ENCODE assay signal across 15 cellular contexts in genomic region chr1:7410156-7410555, GRCh38.
"Had no signal": no experiment of that assay in that cellular context is flagged by ENCODE, and none has a peak within 500 bp of the region (broad histone marks: within the 10 kb centered on the region; RNA-seq: fewer than 3 reads in every experiment).

No MANE protein-coding gene starts in this region.

- H3K27me3 ChIP-seq: dorsolateral prefrontal cortex, heart left ventricle, neural progenitor cell, tibial nerve had no signal

- H3K4me3 ChIP-seq: dorsolateral prefrontal cortex, heart left ventricle, neural progenitor cell, tibial nerve had no signal

- ATAC-seq: heart left ventricle; stimulated activated naive B cell treated with anti-CD40 and anti-IgM and Interleukin-4, amounts not matched to agents 10 μg/mL and 1 μg/mL and 100 μg/mL, for 72 hours; T-helper 17 cell had no signal

- H3K36me3 Mint-ChIP-seq: brain; neural progenitor cell; stimulated activated naive B cell treated with anti-CD40 and anti-IgM and Interleukin-4, amounts not matched to agents 10 μg/mL and 1 μg/mL and 100 μg/mL, for 72 hours had no signal

- H3K9me3 Mint-ChIP-seq: activated B cell treated with CpG ODN at 0.5 μM for 24 hours; activated CD4-positive, alpha-beta T cell treated with anti-CD3 and anti-CD28 coated beads, Interleukin-2, amount 10 ng/mL, durations not matched to agents 7 days and 5 days; activated T-helper 1 cell treated with anti-CD3 and anti-CD28 coated beads, Interleukin-12 subunit alpha, Interleukin-12 subunit beta, Interleukin-2, Interleukin-4 antibody, amounts not matched to agents 30 ng/mL and 10 ng/mL and 1 ng/mL, durations not matched to agents 14 hours and 24 hours and 36 hours; neural progenitor cell; stimulated activated naive B cell treated with anti-CD40 and anti-IgM and Interleukin-4, amounts not matched to agents 10 μg/mL and 1 μg/mL and 100 μg/mL, for 72 hours had no signal

- H3K4me1 ChIP-seq: heart left ventricle, neural progenitor cell, tibial nerve had no signal

- H3K36me3 ChIP-seq: heart left ventricle, neural progenitor cell, tibial nerve had no signal

- H3K27ac Mint-ChIP-seq: activated B cell treated with CpG ODN at 0.5 μM for 24 hours; activated CD4-positive, alpha-beta T cell treated with anti-CD3 and anti-CD28 coated beads, Interleukin-2, amount 10 ng/mL, durations not matched to agents 7 days and 5 days; activated T-helper 1 cell treated with anti-CD3 and anti-CD28 coated beads, Interleukin-12 subunit alpha, Interleukin-12 subunit beta, Interleukin-2, Interleukin-4 antibody, amounts not matched to agents 30 ng/mL and 10 ng/mL and 1 ng/mL, durations not matched to agents 14 hours and 24 hours and 36 hours; brain; neural progenitor cell; stimulated activated naive B cell treated with anti-CD40 and anti-IgM and Interleukin-4, amounts not matched to agents 10 μg/mL and 1 μg/mL and 100 μg/mL, for 72 hours; T-helper 17 cell had no signal

- H3K27ac ChIP-seq: dorsolateral prefrontal cortex, heart left ventricle, neural progenitor cell, tibial nerve had no signal

- H3K4me1 Mint-ChIP-seq: activated B cell treated with CpG ODN at 0.5 μM for 24 hours; activated CD4-positive, alpha-beta T cell treated with anti-CD3 and anti-CD28 coated beads, Interleukin-2, amount 10 ng/mL, durations not matched to agents 7 days and 5 days; brain; neural progenitor cell; stimulated activated naive B cell treated with anti-CD40 and anti-IgM and Interleukin-4, amounts not matched to agents 10 μg/mL and 1 μg/mL and 100 μg/mL, for 72 hours; T-helper 17 cell had no signal

- DNase-seq: activated B cell treated with CpG ODN at 0.5 μM for 24 hours; activated CD4-positive, alpha-beta T cell treated with anti-CD3 and anti-CD28 coated beads, Interleukin-2, amount 10 ng/mL, durations not matched to agents 7 days and 5 days; activated naive CD4-positive, alpha-beta T cell treated with anti-CD3 and anti-CD28 coated beads, Interleukin-2, amount 50 U/mL, for 16 hours; foreskin melanocyte; posterior cingulate gyrus; SIG-M5; stimulated activated CD4-positive, alpha-beta T cell treated with anti-CD3 and anti-CD28 coated beads, Interleukin-2, amount 100 ng/mL, for 24 hours; stimulated activated naive B cell treated with anti-CD40 and anti-IgM and Interleukin-4, amounts not matched to agents 10 μg/mL and 1 μg/mL and 100 μg/mL, for 72 hours; T-helper 17 cell had no signal

- H3K9ac ChIP-seq: neural progenitor cell had no signal

- H3K4me2 ChIP-seq: neural progenitor cell had no signal

- H3K4me3 Mint-ChIP-seq: activated B cell treated with CpG ODN at 0.5 μM for 24 hours; activated CD4-positive, alpha-beta T cell treated with anti-CD3 and anti-CD28 coated beads, Interleukin-2, amount 10 ng/mL, durations not matched to agents 7 days and 5 days; activated T-helper 1 cell treated with anti-CD3 and anti-CD28 coated beads, Interleukin-12 subunit alpha, Interleukin-12 subunit beta, Interleukin-2, Interleukin-4 antibody, amounts not matched to agents 30 ng/mL and 10 ng/mL and 1 ng/mL, durations not matched to agents 14 hours and 24 hours and 36 hours; brain; neural progenitor cell; stimulated activated naive B cell treated with anti-CD40 and anti-IgM and Interleukin-4, amounts not matched to agents 10 μg/mL and 1 μg/mL and 100 μg/mL, for 72 hours; T-helper 17 cell had no signal

- H3K27me3 Mint-ChIP-seq: activated B cell treated with CpG ODN at 0.5 μM for 24 hours; activated CD4-positive, alpha-beta T cell treated with anti-CD3 and anti-CD28 coated beads, Interleukin-2, amount 10 ng/mL, durations not matched to agents 7 days and 5 days had no signal

- H3K9me3 ChIP-seq: heart left ventricle, tibial nerve had no signal

- H2AFZ ChIP-seq: neural progenitor cell had no signal
